ENCODE assay signal across 9 cellular contexts in genomic region chr15:91853501-91853967, GRCh38. TPM values are rescaled to one million over a fixed set of nuclear protein-coding genes. Genes with fewer than 3 reads are reported as not detected.
DNase-seq lines count a peak whose midpoint lies in the region; ATAC-seq, FAIRE-seq and TF ChIP-seq lines count a peak whose summit lies in the region.
"Had no signal": no experiment of that assay in that cellular context is flagged by ENCODE, and none has a peak within 500 bp of the region (broad histone marks: within the 10 kb centered on the region; RNA-seq: fewer than 3 reads in every experiment).

SLCO3A1 (plus strand) TSS chr15:91853708.

- H3K36me3 Mint-ChIP-seq in activated T-helper 17 cell treated with anti-CD3 and anti-CD28 coated beads, Interleukin-2, amount 50 U/mL, for 72 hours (ENCODE audit: low read depth) = peaks cover 5% of the 10 kb centered on the region

- H3K27me3 ChIP-seq in OCI-LY3 (ENCODE audit: low read depth, low read length) (peaks cover 33% of the 10 kb centered on the region), neural cell (ENCODE audit: insufficient read depth, low read depth, low read length) (no peaks in the 10 kb centered on the region)

- peak within 1 kb of the TSS; percentile 94 for H3K4me3 ChIP-seq in A549
- peak within 1 kb of the TSS; percentile 84 for H3K4me3 ChIP-seq in OCI-LY3 (ENCODE audit: low read length)
- H3K4me3 ChIP-seq in fibroblast of pulmonary artery (replicated peaks; ENCODE audit: low read depth, low read length) = peak within 1 kb of the TSS; percentile 75
- H3K4me3 ChIP-seq in neural cell (ENCODE audit: low read length) = peak within 1 kb of the TSS; percentile 75

- CTCF ChIA-PET in A549 (lab: Yijun Ruan, JAX) = interaction anchor here (0.7 to 10.8 kb wide), 52 partner anchors 9 to 798 kb away, joined by 3 to 256 read pairs (median 4); no protein-coding TSS in a partner anchor

- H3K36me3 ChIP-seq in OCI-LY3 (replicated peaks; ENCODE audit: low read depth, low read length) = no peaks in the 10 kb centered on the region
- no peaks in the 10 kb centered on the region for H3K36me3 ChIP-seq in neural cell (ENCODE audit: insufficient read depth, low read length)

- H3K27ac ChIP-seq in A549 (peak within 1 kb of the TSS; percentile 98 to 99), OCI-LY3 (ENCODE audit: low read length) (no peak within 1 kb of the TSS), neural cell (ENCODE audit: low read length) (peak within 1 kb of the TSS; percentile 79), substantia nigra (ENCODE audit: low read depth, low read length, poor library complexity, severe bottlenecking) (peak within 1 kb of the TSS; percentile 95)

- TF ChIP-seq EP300 in A549 (IDR thresholded peaks at IDR 0.05) = no peak
- peak; percentile 50 for TF ChIP-seq EP300 in neural cell (conservative IDR thresholded peaks at IDR 0.05; ENCODE audit: poor library complexity, severe bottlenecking)

- ATAC-seq in A549 = peak; percentile 62 to 71
- ATAC-seq in GM18867 (IDR thresholded peaks at IDR 0.05; ENCODE audit: unreplicated experiment) = peak; percentile 20
- ATAC-seq in HG03108 (IDR thresholded peaks at IDR 0.05; ENCODE audit: unreplicated experiment) = peak; percentile 7
- peak; percentile 29 for ATAC-seq in activated T-helper 17 cell treated with anti-CD3 and anti-CD28 coated beads, Interleukin-2, amount 50 U/mL, for 72 hours (replicated peaks)

- H3K9me3 ChIP-seq in A549 = no peaks in the 10 kb centered on the region
- H3K9me3 ChIP-seq in OCI-LY3 (ENCODE audit: insufficient read depth, low read length) = no peaks in the 10 kb centered on the region
- no peaks in the 10 kb centered on the region for H3K9me3 ChIP-seq in neural cell (ENCODE audit: low read length)

- TF ChIP-seq RAD21 in A549 (conservative IDR thresholded peaks at IDR 0.05 in 1 of 2, IDR thresholded peaks at IDR 0.05 in 1 of 2) (no peak), neural cell (conservative IDR thresholded peaks at IDR 0.05) (no peak)

- no peaks in the 10 kb centered on the region for H3K27me3 Mint-ChIP-seq in activated T-helper 17 cell treated with anti-CD3 and anti-CD28 coated beads, Interleukin-2, amount 50 U/mL, for 72 hours

- peaks cover 16% of the 10 kb centered on the region for H3K4me1 ChIP-seq in A549
- peaks cover 39% of the 10 kb centered on the region for H3K4me1 ChIP-seq in OCI-LY3 (ENCODE audit: low read length)

- H3F3A ChIP-seq in neural cell (ENCODE audit: insufficient read depth, low read length, poor library complexity, severe bottlenecking) = no peaks in the 10 kb centered on the region

- DNase-seq in A549 (ENCODE audit: low read depth in 1 of 2, low spot score in 1 of 2) (peak; percentile 65 to 66), fibroblast of pulmonary artery (ENCODE audit: low read depth) (peak; percentile 49), substantia nigra (lab: John Stamatoyannopoulos, UW) (peak in 44 of 49 donors; percentile 28 to 95 (median 74))

- H3K4me2 ChIP-seq in A549 (peak within 1 kb of the TSS; percentile 98), OCI-LY3 (ENCODE audit: low read length) (peak within 1 kb of the TSS; percentile 69), neural cell (ENCODE audit: low read length) (peak within 1 kb of the TSS; percentile 81)

- H4K20me1 ChIP-seq in OCI-LY3 (ENCODE audit: insufficient read depth, low read length) (peaks cover 30% of the 10 kb centered on the region), neural cell (ENCODE audit: insufficient read depth) (no peaks in the 10 kb centered on the region)

- no peak for FAIRE-seq in A549 (lab: Jason Lieb, UNC)
- FAIRE-seq: GM18507 had no signal

- peak within 1 kb of the TSS; percentile 74 for H3K27ac Mint-ChIP-seq in activated T-helper 17 cell treated with anti-CD3 and anti-CD28 coated beads, Interleukin-2, amount 50 U/mL, for 72 hours

- peak; percentile 30; the same call in 1 of the 2 replicates for TF ChIP-seq POLR2A in A549 (IDR thresholded peaks at IDR 0.05; ENCODE audit: low read length)

- no peaks in the 10 kb centered on the region for H3K9me2 ChIP-seq in neural cell (ENCODE audit: insufficient read depth, low read length)

- H3K4me1 Mint-ChIP-seq in activated T-helper 17 cell treated with anti-CD3 and anti-CD28 coated beads, Interleukin-2, amount 50 U/mL, for 72 hours = peaks cover 51% of the 10 kb centered on the region

- H2AFZ ChIP-seq in OCI-LY3 (ENCODE audit: low read depth, low read length) (peak within 1 kb of the TSS; percentile 32), neural cell (ENCODE audit: low read depth, low read length) (peak within 1 kb of the TSS; percentile 76)

- POLR2A ChIA-PET in A549 (lab: Yijun Ruan, JAX) = interaction anchor here (0.6 to 1.9 kb wide), 7 partner anchors 14 to 828 kb away, joined by 3 to 17 read pairs (median 5); no protein-coding TSS in a partner anchor

- 0% methylated on average over 9 of the region's 70 CpGs for WGBS in A549 (ENCODE audit: missing lambda C conversion rate)

- H3K4me3 Mint-ChIP-seq in activated T-helper 17 cell treated with anti-CD3 and anti-CD28 coated beads, Interleukin-2, amount 50 U/mL, for 72 hours = peak within 1 kb of the TSS; percentile 82

- H3K9me3 Mint-ChIP-seq in activated T-helper 17 cell treated with anti-CD3 and anti-CD28 coated beads, Interleukin-2, amount 50 U/mL, for 72 hours = no peaks in the 10 kb centered on the region

- H3K79me2 ChIP-seq in OCI-LY3 (ENCODE audit: low read length) (no peaks in the 10 kb centered on the region), neural cell (replicated peaks; ENCODE audit: insufficient read depth, low read length) (peaks cover 44% of the 10 kb centered on the region)

- H3K9ac ChIP-seq in OCI-LY3 (ENCODE audit: low read length) (peak within 1 kb of the TSS; percentile 55), neural cell (ENCODE audit: low read length) (peak within 1 kb of the TSS; percentile 86)

- TF ChIP-seq CTCF in A549 (IDR thresholded peaks at IDR 0.05) = no peak; the same call in 2 of the 3 replicates
- TF ChIP-seq CTCF in OCI-LY3 (IDR thresholded peaks at IDR 0.05; ENCODE audit: low read depth, low read length) = no peak
- no peak for TF ChIP-seq CTCF in fibroblast of pulmonary artery (IDR thresholded peaks at IDR 0.05; ENCODE audit: low read length, missing control alignments)
- TF ChIP-seq CTCF in neural cell (IDR thresholded peaks at IDR 0.05; ENCODE audit: poor library complexity, severe bottlenecking) = no peak

TF ChIP-seq in A549, 52 proteins besides CTCF, POLR2A, EP300 and RAD21:
- TF ChIP-seq E2F6 (IDR thresholded peaks at IDR 0.05; ENCODE audit: borderline replicate concordance, low read depth) = peak; percentile 28; the same call in 1 of the 2 replicates
- no peak for TF ChIP-seq JUNB (IDR thresholded peaks at IDR 0.05)
TF ChIP-seq in A549: peak in this region for 1.

TF ChIP-seq in neural cell, 6 proteins besides CTCF, POLR2A, EP300 and RAD21:
- TF ChIP-seq SMC3 (conservative IDR thresholded peaks at IDR 0.05; ENCODE audit: poor library complexity) = no peak
- peak; percentile 8 for TF ChIP-seq MXI1 (conservative IDR thresholded peaks at IDR 0.05; ENCODE audit: poor library complexity, severe bottlenecking)
- TF ChIP-seq POLR2AphosphoS5 (IDR thresholded peaks at IDR 0.05) = no peak
- TF ChIP-seq REST (IDR thresholded peaks at IDR 0.05; ENCODE audit: borderline replicate concordance) = no peak
- no peak for TF ChIP-seq EZH2 (IDR thresholded peaks at IDR 0.05; ENCODE audit: borderline replicate concordance, insufficient read depth, low read length, poor library complexity, severe bottlenecking)
- no peak for TF ChIP-seq TAF1 (IDR thresholded peaks at IDR 0.05; ENCODE audit: low read depth)
TF ChIP-seq in neural cell: peak in this region for 1.

RNA-seq across cellular contexts. Expression of gene SLCO3A1, which starts in this region (rescaled TPM):
- 17.0 and 21.8 TPM in 2 replicates for polyA plus RNA-seq in A549 (2011; rRNA removed)
- polyA plus RNA-seq in A549 (2012; cell fraction: cytosol; rRNA removed) = 17.7 and 27.7 TPM in 2 replicates
- 25.6 and 27.8 TPM in 2 replicates for polyA plus RNA-seq in A549 (2012; cell fraction: nucleus; rRNA removed)
- 15.9 to 17.6 TPM (median 16.8 TPM) in 3 replicates for polyA plus RNA-seq in A549 (2017; fragmentation: RNase III; extraction: RNeasy Plus Mini Kit Qiagen cat#74134 plus additional on column Dnase treatment)
- 55.3 and 55.4 TPM in 2 replicates for polyA minus RNA-seq in A549 (2011; rRNA and poly(A)+ RNA removed)
- 10 to 100 TPM in 1 of 2 donors, 1 to 10 TPM in 1; 7.0 to 11.0 TPM for total RNA-seq in activated T-helper 17 cell treated with anti-CD3 and anti-CD28 coated beads, Interleukin-2, amount 50 U/mL, for 72 hours
- 14.2 and 24.5 TPM in 2 replicates for polyA plus RNA-seq in neural cell
- 39.0 and 46.7 TPM in 2 replicates for polyA minus RNA-seq in neural cell

Comparison
In these comparisons a context has a peak if more than half of its experiments do, and no peak if none do; other contexts are left out.
1. ATAC-seq: peak in every context shown above with its lines; median percentile 66 in A549; 29 in activated T-helper 17 cell treated with anti-CD3 and anti-CD28 coated beads, Interleukin-2, amount 50 U/mL, for 72 hours; 20 in GM18867; 7 in HG03108.